ENCODE assay signal across 10 cellular contexts in genomic region chr3:151384741-151385174, GRCh38. TPM values are rescaled to one million over a fixed set of nuclear protein-coding genes. Genes with fewer than 3 reads are reported as not detected.
DNase-seq lines count a peak whose midpoint lies in the region; ATAC-seq, FAIRE-seq and TF ChIP-seq lines count a peak whose summit lies in the region.
"Had no signal": no experiment of that assay in that cellular context is flagged by ENCODE, and none has a peak within 500 bp of the region (broad histone marks: within the 10 kb centered on the region; RNA-seq: fewer than 3 reads in every experiment).

TSS of gene P2RY12 (minus strand) at chr3:151384753. CDS start at chr3:151338845, 45,908 bp downstream.

- H3K4me1 ChIP-seq in GM23248 (ENCODE audit: insufficient read depth) (peaks cover 17% of the 10 kb centered on the region; the same call in 1 of the 2 replicates), OCI-LY1 (ENCODE audit: insufficient read depth, low read length, severe bottlenecking) (peaks cover 70% of the 10 kb centered on the region)

- H3K4me3 Mint-ChIP-seq in activated CD8-positive, alpha-beta T cell treated with anti-CD3 and anti-CD28 coated beads for 36 hours, result no peak within 1 kb of the TSS

- peak; percentile 67 for FAIRE-seq in GM12892 (lab: Jason Lieb, UNC)
- FAIRE-seq: endothelial cell of umbilical vein had no signal

- H3K9me3 ChIP-seq in GM23248 (ENCODE audit: low read depth), result no peaks in the 10 kb centered on the region
- H3K9me3 ChIP-seq in OCI-LY1 (ENCODE audit: low read length), result no peaks in the 10 kb centered on the region

- H3K9me2 ChIP-seq in GM23248 (ENCODE audit: insufficient read depth) (no peaks in the 10 kb centered on the region), OCI-LY1 (ENCODE audit: low read depth, low read length) (no peaks in the 10 kb centered on the region)

- H3K27ac Mint-ChIP-seq in activated CD8-positive, alpha-beta T cell treated with anti-CD3 and anti-CD28 coated beads for 36 hours, result no peak within 1 kb of the TSS

- H3K4me2 ChIP-seq in GM23248 (ENCODE audit: unreplicated experiment) (peak within 1 kb of the TSS; percentile 55), OCI-LY1 (ENCODE audit: low read length) (peak within 1 kb of the TSS; percentile 69)

- H3K79me2 ChIP-seq in GM23248 (ENCODE audit: insufficient read depth) (no peaks in the 10 kb centered on the region), OCI-LY1 (ENCODE audit: insufficient read depth, low read length) (no peaks in the 10 kb centered on the region)

- no peak for TF ChIP-seq POLR2A in GM12892 (IDR thresholded peaks at IDR 0.05; ENCODE audit: low read depth, low read length)

- H3K9me3 Mint-ChIP-seq in activated CD8-positive, alpha-beta T cell treated with anti-CD3 and anti-CD28 coated beads for 36 hours, result no peaks in the 10 kb centered on the region

- ATAC-seq in activated CD8-positive, alpha-beta T cell treated with anti-CD3 and anti-CD28 coated beads for 36 hours, result no peak

- no peaks in the 10 kb centered on the region for H3K27me3 ChIP-seq in GM23248 (replicated peaks; ENCODE audit: insufficient read depth)
- H3K27me3 ChIP-seq in OCI-LY1 (ENCODE audit: insufficient read depth, low read length), result no peaks in the 10 kb centered on the region

- TF ChIP-seq CTCF in OCI-LY1 (IDR thresholded peaks at IDR 0.05; ENCODE audit: low read length), result no peak
- TF ChIP-seq CTCF in activated CD8-positive, alpha-beta T cell treated with anti-CD3 and anti-CD28 coated beads for 36 hours (IDR thresholded peaks at IDR 0.05), result no peak

- H3K27me3 Mint-ChIP-seq in activated CD8-positive, alpha-beta T cell treated with anti-CD3 and anti-CD28 coated beads for 36 hours, result no peaks in the 10 kb centered on the region

- intact Hi-C loops in activated CD8-positive, alpha-beta T cell treated with anti-CD3 and anti-CD28 coated beads for 36 hours (cut with micrococcal nuclease), result no loop called here

- no peaks in the 10 kb centered on the region for H3K36me3 ChIP-seq in GM23248 (ENCODE audit: low read depth)
- no peaks in the 10 kb centered on the region for H3K36me3 ChIP-seq in OCI-LY1 (ENCODE audit: insufficient read depth, low read length)

- H2AFZ ChIP-seq in GM23248 (peak within 1 kb of the TSS; percentile 41; the same call in 1 of the 2 replicates), OCI-LY1 (ENCODE audit: low read length) (peak within 1 kb of the TSS; percentile 15; the same call in 1 of the 2 replicates)

- H3K4me3 ChIP-seq in GM23248, result peak within 1 kb of the TSS; percentile 38
- peak within 1 kb of the TSS; percentile 33 for H3K4me3 ChIP-seq in OCI-LY1 (ENCODE audit: low read depth, low read length, poor library complexity, severe bottlenecking)

- POLR2A ChIA-PET in activated CD8-positive, alpha-beta T cell treated with anti-CD3 and anti-CD28 coated beads for 36 hours (lab: Charles Lee), result no interaction called here

- in situ Hi-C loops in GM23248 (cut with MboI), result no loop called here

- H3K27ac ChIP-seq in GM23248, result no peak within 1 kb of the TSS
- peak within 1 kb of the TSS; percentile 82 for H3K27ac ChIP-seq in OCI-LY1 (ENCODE audit: low read depth, low read length, poor library complexity, severe bottlenecking)

- no peaks in the 10 kb centered on the region for H4K20me1 ChIP-seq in GM23248 (ENCODE audit: insufficient read depth)
- no peaks in the 10 kb centered on the region for H4K20me1 ChIP-seq in OCI-LY1 (ENCODE audit: insufficient read depth, low read length)

- H3F3A ChIP-seq in GM23248 (ENCODE audit: insufficient read depth), result peaks cover 8% of the 10 kb centered on the region; the same call in 1 of the 2 replicates
- H3F3A ChIP-seq in OCI-LY1 (ENCODE audit: insufficient read depth, low read length), result peaks cover 1% of the 10 kb centered on the region; the same call in 1 of the 2 replicates

- 75 to 79% methylated on average over 4 of the region's 4 CpGs for WGBS in GM23248 (ENCODE audit: low coverage in 1 of 2, low lambda C conversion rate in 2 of 2, missing lambda C conversion rate in 2 of 2), 2 experiments

- 0 out of 2 replicates have a peak within 1 kb of the TSS, but pooled peaks have one; percentile 7 for H3K9ac ChIP-seq in GM23248
- H3K9ac ChIP-seq in OCI-LY1 (ENCODE audit: low read length), result peak within 1 kb of the TSS; percentile 47

- CTCF ChIA-PET in activated CD8-positive, alpha-beta T cell treated with anti-CD3 and anti-CD28 coated beads for 36 hours (lab: Charles Lee), result no interaction called here

- H3K36me3 Mint-ChIP-seq in activated CD8-positive, alpha-beta T cell treated with anti-CD3 and anti-CD28 coated beads for 36 hours (ENCODE audit: low read depth), result no peaks in the 10 kb centered on the region

- peaks cover 4% of the 10 kb centered on the region for H3K4me1 Mint-ChIP-seq in activated CD8-positive, alpha-beta T cell treated with anti-CD3 and anti-CD28 coated beads for 36 hours (ENCODE audit: low read depth)

- DNase-seq in GM12892 (ENCODE audit: insufficient read length) (no peak), GM23248 (no peak), midbrain (lab: John Stamatoyannopoulos, UW) (peak; percentile 41), NCI-H187 (lab: John Stamatoyannopoulos, UW) (no peak), HPDE6-E6E7 (ENCODE audit: extremely low spot score) (no peak), DMS153 (lab: John Stamatoyannopoulos, UW) (no peak)
- no peak for DNase-seq in activated CD8-positive, alpha-beta T cell treated with anti-CD3 and anti-CD28 coated beads for 36 hours

RNA-seq across cellular contexts. Expression of gene P2RY12, which starts in this region (rescaled TPM):
- 0.15 TPM for polyA plus RNA-seq in GM12892 (2012; ENCODE audit: missing spikeins)
- not detected in 2 replicates for total RNA-seq in GM23248 (2014; rRNA removed; shearing (Covaris generic))
- polyA plus RNA-seq in GM23248 (2016; fragmentation: Nextera tagmentation; extraction: Ambion mirVana), result not detected in 2 replicates
- total RNA-seq in activated CD8-positive, alpha-beta T cell treated with anti-CD3 and anti-CD28 coated beads for 36 hours, result not detected
- total RNA-seq: endothelial cell of umbilical vein; T-helper 1 cell treated with Interleukin-12 subunit alpha and Interleukin-12 subunit beta and Interleukin-4 antibody, amounts not matched to agents 30 ng/mL and 1 ng/mL, for 36 hours had no signal
- polyA plus RNA-seq: endothelial cell of umbilical vein had no signal
